8 cellular contexts compared by ENCODE assay signal in the genomic region with DNA sequence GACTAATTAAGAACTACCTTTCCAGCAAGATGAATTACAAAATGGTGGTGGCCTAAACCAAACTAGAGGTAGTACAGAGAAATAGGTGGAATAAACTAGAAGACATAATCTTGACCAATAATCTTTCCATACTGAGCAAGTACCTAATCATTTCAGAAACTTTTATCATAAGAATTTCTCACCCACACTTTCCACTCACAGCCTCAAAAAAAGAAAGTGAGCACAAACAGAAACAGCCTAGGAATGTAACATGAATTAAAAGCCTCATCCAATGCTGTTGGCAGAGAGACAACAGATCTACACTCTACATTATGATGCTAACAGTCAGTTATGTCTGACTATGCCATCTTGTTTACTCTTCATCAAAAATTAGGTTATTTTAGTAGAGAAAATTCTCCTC. TPM values are rescaled to one million over a fixed set of nuclear protein-coding genes. Genes with fewer than 3 reads are reported as not detected.
DNase-seq lines count a peak whose midpoint lies in the region; ATAC-seq, FAIRE-seq and TF ChIP-seq lines count a peak whose summit lies in the region.

No MANE protein-coding gene starts in this region.

- H3K4me2 ChIP-seq in Loucy (ENCODE audit: low read depth, low read length, poor library complexity, severe bottlenecking), result peak overlapping the region; percentile 96

- peaks cover 83% of the 10 kb centered on the region for H3K79me2 ChIP-seq in Loucy (ENCODE audit: insufficient read depth, low read length)

- peak overlapping the region; percentile 55 for H3K9ac ChIP-seq in Loucy (ENCODE audit: low read depth, low read length, poor library complexity, severe bottlenecking)

- H3K36me3 Mint-ChIP-seq in Caco-2 (ENCODE audit: insufficient read depth, unreplicated experiment) (peaks cover 29% of the 10 kb centered on the region), naive B cell (no peaks in the 10 kb centered on the region)

- no TSS peak for BruUV-seq in Caco-2 (replicated peaks; lab: Mats Ljungman, UMichigan)

- no peak for DNase-seq in Caco-2
- DNase-seq in bronchial epithelial cell (ENCODE audit: low read depth), result peak; percentile 38
- no peak for DNase-seq in naive B cell
- no peak for DNase-seq in NCI-H748 (lab: John Stamatoyannopoulos, UW; ENCODE audit: unreplicated experiment)
- DNase-seq in nucleus accumbens (lab: John Stamatoyannopoulos, UW), result no peak

- POLR2A ChIA-PET in Caco-2 (lab: Charles Lee), result no interaction called here

- H3K4me1 Mint-ChIP-seq in Caco-2 (ENCODE audit: low read depth, unreplicated experiment), result peaks cover 27% of the 10 kb centered on the region
- peaks cover 24 to 49% (median 29%) of the 10 kb centered on the region in 3 donors for H3K4me1 Mint-ChIP-seq in naive B cell

- no peaks in the 10 kb centered on the region for H3F3A ChIP-seq in Loucy (ENCODE audit: low read depth)

- H4K20me1 ChIP-seq in Loucy (ENCODE audit: insufficient read depth, low read length, poor library complexity, severe bottlenecking), result peaks cover 60% of the 10 kb centered on the region

- H3K4me1 ChIP-seq in Caco-2, result peaks cover 19% of the 10 kb centered on the region
- peaks cover 58% of the 10 kb centered on the region for H3K4me1 ChIP-seq in Loucy (ENCODE audit: insufficient read depth, low read length, poor library complexity, severe bottlenecking)

- no peak for TF ChIP-seq CTCF in Caco-2 (IDR thresholded peaks at IDR 0.05; ENCODE audit: insufficient read depth in 1 of 2, low read depth in 1 of 2, low read length in 1 of 2, severe bottlenecking in 1 of 2, unreplicated experiment in 1 of 2)
- no peak for TF ChIP-seq CTCF in Loucy (conservative IDR thresholded peaks at IDR 0.05; ENCODE audit: low read length)
- TF ChIP-seq CTCF in bronchial epithelial cell (IDR thresholded peaks at IDR 0.05; ENCODE audit: insufficient read depth, low read length, severe bottlenecking), result no peak

- no peaks in the 10 kb centered on the region for H3K27me3 ChIP-seq in Caco-2 (replicated peaks; ENCODE audit: control insufficient read depth, insufficient read depth, low read length)
- H3K27me3 ChIP-seq in Loucy (ENCODE audit: insufficient read depth, low read length, poor library complexity, severe bottlenecking), result no peaks in the 10 kb centered on the region
- H3K27me3 ChIP-seq in bronchial epithelial cell (ENCODE audit: control insufficient read depth, insufficient read depth, low read length), result no peaks in the 10 kb centered on the region

- H3K4me3 ChIP-seq in Caco-2 (ENCODE audit: low read depth, low read length), result peak overlapping the region; percentile 23
- H3K4me3 ChIP-seq in Loucy (ENCODE audit: low read length, poor library complexity, severe bottlenecking), result peak overlapping the region; percentile 90
- peak overlapping the region; percentile 71 for H3K4me3 ChIP-seq in bronchial epithelial cell (ENCODE audit: low read depth, low read length)

- H3K9me2 ChIP-seq in Loucy (replicated peaks; ENCODE audit: low read depth, low read length), result no peaks in the 10 kb centered on the region

- no peak overlapping the region for H2AFZ ChIP-seq in Loucy (ENCODE audit: low read length)

- H3K36me3 ChIP-seq in Caco-2 (ENCODE audit: control insufficient read depth, insufficient read depth, low read length), result no peaks in the 10 kb centered on the region
- H3K36me3 ChIP-seq in Loucy (ENCODE audit: insufficient read depth, low read length), result no peaks in the 10 kb centered on the region
- H3K36me3 ChIP-seq in bronchial epithelial cell (ENCODE audit: control insufficient read depth, insufficient read depth, low read length), result no peaks in the 10 kb centered on the region

- H3K27ac Mint-ChIP-seq in Caco-2 (ENCODE audit: unreplicated experiment), result peak overlapping the region; percentile 63
- peak overlapping the region; percentile 24 to 93 (median 69) for H3K27ac Mint-ChIP-seq in naive B cell

- intact Hi-C loops in Caco-2 (cut with micrococcal nuclease; ENCODE audit: unreplicated experiment), result no loop called here

- H3K27me3 Mint-ChIP-seq in Caco-2 (ENCODE audit: insufficient read depth, unreplicated experiment), result no peaks in the 10 kb centered on the region
- no peaks in the 10 kb centered on the region for H3K27me3 Mint-ChIP-seq in naive B cell

- H3K9me3 Mint-ChIP-seq in Caco-2 (ENCODE audit: unreplicated experiment) (no peaks in the 10 kb centered on the region), naive B cell (no peaks in the 10 kb centered on the region)

- peak overlapping the region; percentile 85 for H3K4me3 Mint-ChIP-seq in Caco-2 (ENCODE audit: unreplicated experiment)
- peak overlapping the region in 5 of 8 donors; percentile 11 to 81 (median 65) for H3K4me3 Mint-ChIP-seq in naive B cell

- ATAC-seq in naive B cell (ENCODE audit: low read depth in 2 of 2) (no peak), GM21737 (IDR thresholded peaks at IDR 0.05; ENCODE audit: unreplicated experiment) (no peak), GM21576 (IDR thresholded peaks at IDR 0.05; ENCODE audit: unreplicated experiment) (no peak)

- no peaks in the 10 kb centered on the region for H3K9me3 ChIP-seq in Caco-2
- no peaks in the 10 kb centered on the region for H3K9me3 ChIP-seq in Loucy (ENCODE audit: insufficient read depth, low read depth, low read length)

- no peak for FAIRE-seq in bronchial epithelial cell (lab: Jason Lieb, UNC)

- CTCF ChIA-PET in Caco-2 (lab: Charles Lee), result no interaction called here

RNA-seq across cellular contexts. Expression of gene RNF38, which starts 1.3 kb away (rescaled TPM):
- 41.0 and 43.3 TPM in 2 replicates for total RNA-seq in Caco-2 (2022)
- 5.4 and 5.5 TPM in 2 replicates for total RNA-seq in bronchial epithelial cell
- polyA plus RNA-seq in naive B cell (ENCODE audit: low read depth in 6 of 6), result 10 to 100 TPM; 21.8 to 30.7 (median 24.1) TPM

Comparison
In these comparisons a context has a peak if more than half of its experiments do, and no peak if none do; other contexts are left out.
1. H3K4me3 ChIP-seq: peak in every context shown above with its lines; median percentile 90 in Loucy; 71 in bronchial epithelial cell; 23 in Caco-2.